Comparison of ENCODE assay signal across 8 cellular contexts in the genomic region with DNA sequence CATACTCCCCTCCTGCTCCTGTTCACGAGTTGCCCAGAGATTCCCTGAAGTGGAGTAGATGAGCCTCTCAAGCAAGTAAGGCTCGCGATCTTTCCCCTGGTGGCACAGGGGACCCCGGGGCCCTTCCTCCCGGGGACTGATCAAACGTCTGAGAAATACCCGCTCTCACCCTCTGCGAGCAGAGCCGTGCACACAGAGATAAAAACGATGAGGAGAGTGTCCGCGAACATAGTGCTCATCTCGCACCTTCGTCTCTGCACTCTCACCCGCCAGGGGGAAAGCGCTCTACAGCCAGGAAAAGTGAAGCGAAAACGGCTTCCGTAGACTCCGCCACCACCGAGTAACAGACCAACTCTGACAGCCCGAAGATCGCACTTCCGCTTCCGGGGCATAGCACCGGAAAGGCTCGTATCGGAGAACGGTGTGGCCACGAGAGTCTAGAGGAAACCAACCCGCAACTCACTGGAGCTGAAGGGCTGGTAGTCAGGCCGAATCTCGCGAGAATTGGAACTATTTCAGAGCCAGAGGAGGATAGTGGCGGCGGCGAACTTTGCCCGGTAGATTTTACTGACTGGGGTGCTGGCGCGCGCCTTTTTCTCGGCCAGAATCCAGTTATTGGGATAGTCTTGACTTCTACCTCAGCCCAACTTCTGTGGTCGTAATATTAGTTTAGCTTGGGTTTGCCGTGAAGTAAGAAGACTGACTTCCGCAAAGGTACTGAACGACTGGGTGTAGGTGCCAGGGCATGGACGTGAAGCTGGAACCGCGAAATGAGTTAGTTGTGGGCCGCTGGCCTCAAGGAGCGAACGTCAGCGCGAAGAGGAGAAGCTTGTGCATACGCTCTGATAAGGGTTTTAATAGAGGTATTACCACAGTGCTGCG.
DNase-seq lines count a peak whose midpoint lies in the region; ATAC-seq and TF ChIP-seq lines count a peak whose summit lies in the region.

A gene with protein sequence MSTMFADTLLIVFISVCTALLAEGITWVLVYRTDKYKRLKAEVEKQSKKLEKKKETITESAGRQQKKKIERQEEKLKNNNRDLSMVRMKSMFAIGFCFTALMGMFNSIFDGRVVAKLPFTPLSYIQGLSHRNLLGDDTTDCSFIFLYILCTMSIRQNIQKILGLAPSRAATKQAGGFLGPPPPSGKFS (minus strand): TSS at position 356 of the 882 bp plus-strand sequence. CDS start 117 bp downstream, at position 239.

- TF ChIP-seq CTCF in AG10803 (conservative IDR thresholded peaks at IDR 0.05; ENCODE audit: low read length) = peak; percentile 39

- no peaks in the 10 kb centered on the region for H3K27me3 Mint-ChIP-seq in central memory CD8-positive, alpha-beta T cell

- H3K36me3 Mint-ChIP-seq in central memory CD8-positive, alpha-beta T cell (ENCODE audit: insufficient read depth) = peaks cover 36% of the 10 kb centered on the region

- peak within 1 kb of the TSS; percentile 90 for H3K4me3 Mint-ChIP-seq in central memory CD8-positive, alpha-beta T cell

- peak; percentile 99 for ATAC-seq in GM19023 (IDR thresholded peaks at IDR 0.05; ENCODE audit: unreplicated experiment)
- ATAC-seq in HG03280 (IDR thresholded peaks at IDR 0.05; ENCODE audit: unreplicated experiment) = peak; percentile 99
- ATAC-seq in central memory CD8-positive, alpha-beta T cell (replicated peaks; ENCODE audit: extremely low read depth, poor library complexity, severe bottlenecking) = peak; percentile 99

- H3K4me3 ChIP-seq in AG10803 (ENCODE audit: low read length) = peak within 1 kb of the TSS; percentile 76

- no peaks in the 10 kb centered on the region for H3K9me3 Mint-ChIP-seq in central memory CD8-positive, alpha-beta T cell

- DNase-seq in AG10803 (ENCODE audit: low read depth) (peak; percentile 98), NCI-H446 (lab: John Stamatoyannopoulos, UW) (peak; percentile 97 to 99), iris pigment epithelial cell (ENCODE audit: low read depth) (peak; percentile 99)
- DNase-seq in activated CD4-positive, CD25-positive, alpha-beta regulatory T cell treated with anti-CD3 and anti-CD28 coated beads, Interleukin-2, amount 50 U/mL, for 16 hours (ENCODE audit: low read depth, low spot score) = peak; percentile 94
- DNase-seq in central memory CD8-positive, alpha-beta T cell (ENCODE audit: low spot score in 2 of 2) = peak; percentile 82 to 90
- DNase-seq in stimulated activated CD4-positive, alpha-beta T cell treated with anti-CD3 and anti-CD28 coated beads, Interleukin-12 subunit alpha, Interleukin-12 subunit beta, amount 100 ng/mL, for 24 hours (ENCODE audit: low read depth in 2 of 2) = peak; percentile 86 to 88

- peak within 1 kb of the TSS; percentile 96 for H3K27ac Mint-ChIP-seq in central memory CD8-positive, alpha-beta T cell (ENCODE audit: low read depth)

- H3K4me1 Mint-ChIP-seq in central memory CD8-positive, alpha-beta T cell = peaks cover 45% of the 10 kb centered on the region

Comparison
In these comparisons a context has a peak if more than half of its experiments do, and no peak if none do; other contexts are left out.
1. Peak in every context shown above with its lines: DNase-seq, ATAC-seq and H3K4me3 ChIP-seq.